In genomic region chr9:115689331-115689730, GRCh38 we compare ENCODE assay signal across 28 cellular contexts.
"Had no signal": no experiment of that assay in that cellular context is flagged by ENCODE, and none has a peak within 500 bp of the region (broad histone marks: within the 10 kb centered on the region; RNA-seq: fewer than 3 reads in every experiment).

No MANE protein-coding gene starts in this region.

- H3K4me1 ChIP-seq: adrenal gland, gastrocnemius medialis, left ventricle myocardium inferior, tibial nerve had no signal

- H3K36me3 Mint-ChIP-seq: activated naive CD8-positive, alpha-beta T cell treated with anti-CD3 and anti-CD28 coated beads for 36 hours; brain; natural killer cell; neural progenitor cell had no signal

- H3K27ac ChIP-seq: adrenal gland, ascending aorta, coronary artery, dorsolateral prefrontal cortex, gastrocnemius medialis, left ventricle myocardium inferior, neural progenitor cell, tibial nerve, VCaP had no signal

- H3K27me3 ChIP-seq: adrenal gland, ascending aorta, gastrocnemius medialis, neural progenitor cell, tibial nerve had no signal

- H3K4me3 ChIP-seq: adrenal gland, ascending aorta, coronary artery, dorsolateral prefrontal cortex, gastrocnemius medialis, left ventricle myocardium inferior, lung, neural progenitor cell, tibial nerve had no signal

- H2AFZ ChIP-seq: neural progenitor cell had no signal

- DNase-seq: activated CD4-positive, alpha-beta T cell treated with anti-CD3 and anti-CD28 coated beads for 4 hours; activated CD4-positive, alpha-beta T cell treated with anti-CD3 and anti-CD28 coated beads, Interleukin-2, amount 50 U/mL, for 4 hours; activated effector memory CD4-positive, alpha-beta T cell treated with Interleukin-2 at 50 U/mL for 16 hours; activated naive CD4-positive, alpha-beta T cell treated with Interleukin-2 at 50 U/mL for 16 hours; activated naive CD8-positive, alpha-beta T cell treated with anti-CD3 and anti-CD28 coated beads for 36 hours; activated T-cell treated with anti-CD3 and anti-CD28 coated beads for 4 hours; activated T-cell treated with anti-CD3 and anti-CD28 coated beads, Interleukin-2, amount 50 U/mL, for 72 hours; adrenal gland; dorsolateral prefrontal cortex; effector memory CD4-positive, alpha-beta T cell; erythroblast; gastrocnemius medialis; glutamatergic neuron; left ventricle myocardium inferior; mesendoderm; natural killer cell; occipital lobe; posterior cingulate gyrus; right cardiac atrium; stimulated activated CD4-positive, alpha-beta T cell treated with anti-CD3 and anti-CD28 coated beads, Interleukin-2, amount 100 ng/mL, for 48 hours; stimulated activated naive CD4-positive, alpha-beta T cell treated with Interleukin-2 at 50 U/mL for 16 hours had no signal

- H3K9me3 ChIP-seq: adrenal gland, gastrocnemius medialis had no signal

- H3K9ac ChIP-seq: neural progenitor cell had no signal

- H3K4me1 Mint-ChIP-seq: activated naive CD8-positive, alpha-beta T cell treated with anti-CD3 and anti-CD28 coated beads for 36 hours; brain; natural killer cell; neural progenitor cell had no signal

- H3K9me3 Mint-ChIP-seq: neural progenitor cell had no signal

- H3K4me2 ChIP-seq: neural progenitor cell had no signal

- H3K27ac Mint-ChIP-seq: activated naive CD8-positive, alpha-beta T cell treated with anti-CD3 and anti-CD28 coated beads for 36 hours; activated T-cell treated with anti-CD3 and anti-CD28 coated beads, Interleukin-2, amount 50 U/mL, for 72 hours; brain; natural killer cell; neural progenitor cell had no signal

- H3K4me3 Mint-ChIP-seq: activated naive CD8-positive, alpha-beta T cell treated with anti-CD3 and anti-CD28 coated beads for 36 hours; activated T-cell treated with anti-CD3 and anti-CD28 coated beads, Interleukin-2, amount 50 U/mL, for 72 hours; brain; natural killer cell; neural progenitor cell had no signal

- ATAC-seq: activated T-cell treated with anti-CD3 and anti-CD28 coated beads, Interleukin-2, amount 50 U/mL, for 72 hours; gastrocnemius medialis; natural killer cell; right cardiac atrium had no signal

- H3K36me3 ChIP-seq: adrenal gland, ascending aorta, gastrocnemius medialis, left ventricle myocardium inferior, neural progenitor cell, tibial nerve had no signal
